ENCODE assay signal across 1 cellular context in genomic region chr9:73344060-73344459, GRCh38.
TF ChIP-seq lines count a peak whose summit lies in the region.

No MANE protein-coding gene starts in this region.

TF ChIP-seq in HepG2, 621 proteins besides CTCF, POLR2A, EP300 and RAD21 (continued from another document):
- TF ChIP-seq CBX2 (IDR thresholded peaks at IDR 0.05; ENCODE audit: low read depth, low read length): no peak
- no peak for TF ChIP-seq CBX2 (CRISPR knock-in tag; IDR thresholded peaks at IDR 0.05; ENCODE audit: low read depth)
- TF ChIP-seq DR1 (CRISPR knock-in tag; IDR thresholded peaks at IDR 0.05): no peak
- no peak for TF ChIP-seq TRIM24 (CRISPR knock-in tag; IDR thresholded peaks at IDR 0.05)
- no peak for TF ChIP-seq ZNF660 (CRISPR knock-in tag; IDR thresholded peaks at IDR 0.05; ENCODE audit: borderline replicate concordance, low read depth)
- TF ChIP-seq MBNL3 (CRISPR knock-in tag; conservative IDR thresholded peaks at IDR 0.05): no peak
- TF ChIP-seq MLLT10 (CRISPR knock-in tag; IDR thresholded peaks at IDR 0.05): no peak
- TF ChIP-seq ZNF264 (CRISPR knock-in tag; IDR thresholded peaks at IDR 0.05): no peak
- peak; percentile 65 for TF ChIP-seq ATF7 (IDR thresholded peaks at IDR 0.05)
- TF ChIP-seq ATF7 (CRISPR knock-in tag; IDR thresholded peaks at IDR 0.05): no peak
- no peak for TF ChIP-seq FOXA1 (IDR thresholded peaks at IDR 0.05)
- TF ChIP-seq FOXA1 (CRISPR knock-in tag; IDR thresholded peaks at IDR 0.05): no peak
